10 cellular contexts compared by ENCODE assay signal in the genomic region with DNA sequence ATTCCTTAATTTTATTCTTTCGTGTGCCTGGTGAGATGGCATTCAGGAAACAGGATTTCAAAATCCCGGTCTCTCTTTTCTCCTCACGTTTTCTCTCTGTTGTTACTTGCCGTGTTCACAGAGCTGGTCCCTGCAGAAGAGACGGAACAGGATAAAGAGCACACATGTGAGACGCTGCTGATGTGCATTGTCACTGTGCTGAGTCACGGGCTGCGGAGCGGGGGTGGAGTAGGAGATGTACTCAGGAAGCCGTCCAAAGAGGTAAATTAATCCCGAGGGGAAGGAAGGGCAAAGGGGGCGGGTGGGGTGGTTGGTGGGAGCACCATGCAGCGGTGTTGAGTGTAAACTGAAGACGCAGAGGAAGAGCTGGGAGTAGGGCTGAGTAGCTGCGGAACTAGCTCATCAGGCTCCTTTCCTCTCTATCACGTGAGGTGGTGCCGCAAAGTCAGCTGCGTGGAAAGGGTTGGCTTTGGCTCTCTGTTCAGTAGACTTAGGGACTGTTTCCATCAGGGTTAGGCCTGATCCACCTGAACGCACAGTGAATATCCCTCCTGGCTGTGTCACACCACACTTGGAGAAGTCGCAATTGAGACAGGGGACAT.
DNase-seq lines count a peak whose midpoint lies in the region; ATAC-seq and TF ChIP-seq lines count a peak whose summit lies in the region.
"Had no signal": no experiment of that assay in that cellular context is flagged by ENCODE, and none has a peak within 500 bp of the region (broad histone marks: within the 10 kb centered on the region; RNA-seq: fewer than 3 reads in every experiment).

No MANE protein-coding gene starts in this region.

- H3K36me3 ChIP-seq in neural progenitor cell (no peaks in the 10 kb centered on the region), GM23248 (ENCODE audit: low read depth) (no peaks in the 10 kb centered on the region)

- 91 to 95% methylated on average over 15 to 20 of the region's 20 CpGs for WGBS in GM23248 (ENCODE audit: low coverage in 1 of 2, low lambda C conversion rate in 2 of 2, missing lambda C conversion rate in 2 of 2), 2 experiments

- H3K4me1 ChIP-seq in neural progenitor cell = no peaks in the 10 kb centered on the region
- H3K4me1 ChIP-seq in GM23248 (ENCODE audit: insufficient read depth) = peaks cover 3% of the 10 kb centered on the region; the same call in 1 of the 2 replicates

- H3K4me3 Mint-ChIP-seq in neural progenitor cell = no peak overlapping the region

- in situ Hi-C loops in GM23248 (cut with MboI) = no loop called here

- H3K4me3 ChIP-seq in neural progenitor cell (no peak overlapping the region), GM23248 (no peak overlapping the region)

- H3K9ac ChIP-seq in neural progenitor cell (no peak overlapping the region), GM23248 (no peak overlapping the region)

- peak overlapping the region; percentile 76 for H3K27ac Mint-ChIP-seq in neural progenitor cell

- H3F3A ChIP-seq in neural progenitor cell (ENCODE audit: low read depth) = no peaks in the 10 kb centered on the region
- no peaks in the 10 kb centered on the region for H3F3A ChIP-seq in GM23248 (ENCODE audit: insufficient read depth)

- H3K9me2 ChIP-seq in GM23248 (ENCODE audit: insufficient read depth) = no peaks in the 10 kb centered on the region

- no peak for TF ChIP-seq CTCF in neural progenitor cell (IDR thresholded peaks at IDR 0.05)

- H3K27me3 ChIP-seq in neural progenitor cell (no peaks in the 10 kb centered on the region), GM23248 (replicated peaks; ENCODE audit: insufficient read depth) (no peaks in the 10 kb centered on the region)

- H3K27ac ChIP-seq in neural progenitor cell (no peak overlapping the region), GM23248 (no peak overlapping the region)

- DNase-seq in Daoy (ENCODE audit: low read depth) (peak; percentile 83), SW480 (ENCODE audit: low spot score) (peak; percentile 58), glomerular endothelial cell (ENCODE audit: extremely low read depth, low read depth, low spot score) (peak; percentile 44), neural progenitor cell (ENCODE audit: low spot score) (no peak), HuH-7.5 (ENCODE audit: low spot score) (no peak), GM23248 (no peak)
- DNase-seq: activated gamma-delta T cell treated with Interleukin-2 at 50 U/mL for 16 hours, NCI-H446 had no signal

- no peak for ATAC-seq in GM18517 (IDR thresholded peaks at IDR 0.05; ENCODE audit: unreplicated experiment)
- ATAC-seq in HG02938 (IDR thresholded peaks at IDR 0.05; ENCODE audit: unreplicated experiment) = no peak

- no peak overlapping the region for H2AFZ ChIP-seq in neural progenitor cell (replicated peaks)
- H2AFZ ChIP-seq in GM23248 = no peak overlapping the region

- H3K9me3 Mint-ChIP-seq in neural progenitor cell = peaks cover 26% of the 10 kb centered on the region

- peaks cover 29% of the 10 kb centered on the region for H3K36me3 Mint-ChIP-seq in neural progenitor cell

- H4K20me1 ChIP-seq in neural progenitor cell (ENCODE audit: low read depth) (no peaks in the 10 kb centered on the region), GM23248 (ENCODE audit: insufficient read depth) (no peaks in the 10 kb centered on the region)

- H3K4me1 Mint-ChIP-seq in neural progenitor cell = peaks cover 3% of the 10 kb centered on the region

- H3K79me2 ChIP-seq in neural progenitor cell (ENCODE audit: low read depth) (no peaks in the 10 kb centered on the region), GM23248 (ENCODE audit: insufficient read depth) (no peaks in the 10 kb centered on the region)

- no peaks in the 10 kb centered on the region for H3K9me3 ChIP-seq in neural progenitor cell (ENCODE audit: low read depth)
- H3K9me3 ChIP-seq in GM23248 (ENCODE audit: low read depth) = no peaks in the 10 kb centered on the region

- H3K4me2 ChIP-seq in neural progenitor cell (no peak overlapping the region), GM23248 (ENCODE audit: unreplicated experiment) (no peak overlapping the region)

- no peaks in the 10 kb centered on the region for H3K27me3 Mint-ChIP-seq in neural progenitor cell (ENCODE audit: insufficient read depth, low read depth)

Comparison
In these comparisons a context has a peak if more than half of its experiments do, and no peak if none do; other contexts are left out.
1. DNase-seq: peak in Daoy (single experiment), SW480 (single experiment) and glomerular endothelial cell (single experiment); none in neural progenitor cell (single experiment), HuH-7.5 (single experiment) and GM23248 (single experiment).